ENCODE assay signal across 10 cellular contexts in genomic region chr10:80197972-80198591, GRCh38. TPM values are rescaled to one million over a fixed set of nuclear protein-coding genes. Genes with fewer than 3 reads are reported as not detected.
A peak's percentile ranks its signal among the peaks of the same experiment; 100 is the strongest.
DNase-seq lines count a peak whose midpoint lies in the region; TF ChIP-seq lines count a peak whose summit lies in the region.
"Had no signal": no experiment of that assay in that cellular context is flagged by ENCODE, and none has a peak within 500 bp of the region (broad histone marks: within the 10 kb centered on the region; RNA-seq: fewer than 3 reads in every experiment).

No MANE protein-coding gene starts in this region.

- H3K4me3 ChIP-seq in BLaER1 treated with 17β-estradiol and CSF1 and Interleukin-3, amounts not matched to agents 10 nM and 100 nM: no peak overlapping the region
- peak overlapping the region; percentile 0 for H3K4me3 ChIP-seq in coronary artery
- H3K4me3 ChIP-seq: adrenal gland had no signal

- H3K9ac ChIP-seq in BLaER1 treated with 17β-estradiol and CSF1 and Interleukin-3, amounts not matched to agents 10 nM and 100 nM: peak overlapping the region in 3 of 11 experiments; percentile 17 to 48 (median 19); a peak in 2 of 22 replicates

- H3K27ac ChIP-seq in BLaER1 treated with 17β-estradiol and CSF1 and Interleukin-3, amounts not matched to agents 10 nM and 100 nM: no peak overlapping the region; a peak in 2 of 22 replicates
- peak overlapping the region; percentile 99 to 100 for H3K27ac ChIP-seq in coronary artery

- H3K27me3 ChIP-seq in BLaER1 treated with 17β-estradiol and CSF1 and Interleukin-3, amounts not matched to agents 10 nM and 100 nM: no peaks in the 10 kb centered on the region
- H3K27me3 ChIP-seq: adrenal gland had no signal

- H3K4me2 ChIP-seq in BLaER1 treated with 17β-estradiol and CSF1 and Interleukin-3, amounts not matched to agents 10 nM and 100 nM: peak overlapping the region; percentile 9 to 98 (median 61); a peak in 21 of 22 replicates

- H3K36me3 Mint-ChIP-seq in neural crest cell (ENCODE audit: low read depth): no peaks in the 10 kb centered on the region
- H3K36me3 Mint-ChIP-seq in endothelial cell (ENCODE audit: low read depth, unreplicated experiment): peaks cover 6% of the 10 kb centered on the region

- H3K4me3 Mint-ChIP-seq in neural crest cell (peak overlapping the region; percentile 35), endothelial cell (ENCODE audit: unreplicated experiment) (no peak overlapping the region)

- peaks cover 68 to 100% (median 78%) of the 10 kb centered on the region in 10 experiments for H3K4me1 ChIP-seq in BLaER1 treated with 17β-estradiol and CSF1 and Interleukin-3, amounts not matched to agents 10 nM and 100 nM

- H3K4me1 Mint-ChIP-seq in neural crest cell (no peaks in the 10 kb centered on the region), endothelial cell (ENCODE audit: unreplicated experiment) (peaks cover 37% of the 10 kb centered on the region)

- peaks cover 0 to 28% (median 14%) of the 10 kb centered on the region in 11 experiments; a peak in 18 of 22 replicates for H3K9me3 ChIP-seq in BLaER1 treated with 17β-estradiol and CSF1 and Interleukin-3, amounts not matched to agents 10 nM and 100 nM (replicated peaks in 1 of 11)
- H3K9me3 ChIP-seq: adrenal gland had no signal

- DNase-seq in NCI-H1694 treated with DMSO at 0.1 percent for 48 hours (lab: John Stamatoyannopoulos, UW) (peak; percentile 38), coronary artery (ENCODE audit: low spot score) (no peak), neural crest cell (ENCODE audit: low read depth, low spot score) (no peak), NCI-H187 (lab: John Stamatoyannopoulos, UW) (no peak), SKM-1 treated with dmso at 0.1 percent for 144 hours (lab: John Stamatoyannopoulos, UW; ENCODE audit: unreplicated experiment) (no peak), endothelial cell (ENCODE audit: low spot score) (no peak)
- no peak for DNase-seq in stimulated activated CD4-positive, alpha-beta T cell treated with anti-CD3 and anti-CD28 coated beads, Interleukin-15, amount 100 ng/mL, for 24 hours
- DNase-seq: adrenal gland; stimulated activated naive CD4-positive, alpha-beta T cell had no signal

- peaks cover 74 to 100% (median 90%) of the 10 kb centered on the region in 11 experiments for H4K20me1 ChIP-seq in BLaER1 treated with 17β-estradiol and CSF1 and Interleukin-3, amounts not matched to agents 10 nM and 100 nM

- H3K27me3 Mint-ChIP-seq in neural crest cell (ENCODE audit: low read depth): no peaks in the 10 kb centered on the region
- H3K27me3 Mint-ChIP-seq in endothelial cell (ENCODE audit: unreplicated experiment): peaks cover 13% of the 10 kb centered on the region

- H3K27ac Mint-ChIP-seq in neural crest cell (ENCODE audit: unreplicated experiment): no peak overlapping the region
- H3K27ac Mint-ChIP-seq in endothelial cell (ENCODE audit: unreplicated experiment): no peak overlapping the region

- H3K9me3 Mint-ChIP-seq in neural crest cell (no peaks in the 10 kb centered on the region), endothelial cell (ENCODE audit: unreplicated experiment) (no peaks in the 10 kb centered on the region)

- TF ChIP-seq CTCF in coronary artery (IDR thresholded peaks at IDR 0.05) (no peak), neural crest cell (conservative IDR thresholded peaks at IDR 0.05) (no peak), endothelial cell (IDR thresholded peaks at IDR 0.05; ENCODE audit: unreplicated experiment) (no peak)

- peaks cover 16 to 48% (median 35%) of the 10 kb centered on the region in 11 experiments; a peak in 20 of 22 replicates for H3K36me3 ChIP-seq in BLaER1 treated with 17β-estradiol and CSF1 and Interleukin-3, amounts not matched to agents 10 nM and 100 nM
- H3K36me3 ChIP-seq: adrenal gland had no signal

RNA-seq across cellular contexts. Expression of gene ANXA11, which starts 7.3 kb away (rescaled TPM):
- total RNA-seq in neural crest cell (25.7 and 36.6 TPM in 2 replicates), endothelial cell (ENCODE audit: unreplicated experiment) (133 TPM)

Comparison
In these comparisons a context has a peak if more than half of its experiments do, and no peak if none do; other contexts are left out.
1. H3K27ac ChIP-seq: peak in coronary artery (2 of 2); none in BLaER1 treated with 17β-estradiol and CSF1 and Interleukin-3, amounts not matched to agents 10 nM and 100 nM (0 of 11).